In genomic region chr4:95541094-95541493, GRCh38 we compare ENCODE assay signal across 16 cellular contexts. TPM values are rescaled to one million over a fixed set of nuclear protein-coding genes. Genes with fewer than 3 reads are reported as not detected.
"Had no signal": no experiment of that assay in that cellular context is flagged by ENCODE, and none has a peak within 500 bp of the region (broad histone marks: within the 10 kb centered on the region; RNA-seq: fewer than 3 reads in every experiment).

No MANE protein-coding gene starts in this region.

- H3K27ac ChIP-seq: colonic mucosa, pancreas had no signal

- H3K4me3 Mint-ChIP-seq: activated CD4-positive, alpha-beta T cell treated with anti-CD3 and anti-CD28 coated beads, Interleukin-2, amount 10 ng/mL, durations not matched to agents 24 days and 14 days; activated T-helper 1 cell treated with anti-CD3 and anti-CD28 coated beads, Interleukin-12 subunit alpha, Interleukin-12 subunit beta, Interleukin-2, Interleukin-4 antibody, amounts not matched to agents 30 ng/mL and 10 ng/mL and 1 ng/mL, durations not matched to agents 14 hours and 24 hours and 36 hours; stimulated activated naive CD8-positive, alpha-beta T cell treated with anti-CD3 and anti-CD28 coated beads, Interleukin-15, amount 100 ng/mL, for 72 hours; T-helper 2 cell treated with Interferon-gamma antibody and Interleukin-4, amounts not matched to agents 5 μg/mL and 100 μg/mL, for 36 hours had no signal

- H3K27me3 ChIP-seq: colonic mucosa, pancreas, sigmoid colon, transverse colon had no signal

- H3K9me3 ChIP-seq: colonic mucosa, pancreas, sigmoid colon, transverse colon had no signal

- H3K27ac Mint-ChIP-seq: activated CD4-positive, alpha-beta T cell treated with anti-CD3 and anti-CD28 coated beads, Interleukin-2, amount 10 ng/mL, durations not matched to agents 24 days and 14 days; activated T-helper 1 cell treated with anti-CD3 and anti-CD28 coated beads, Interleukin-12 subunit alpha, Interleukin-12 subunit beta, Interleukin-2, Interleukin-4 antibody, amounts not matched to agents 30 ng/mL and 10 ng/mL and 1 ng/mL, durations not matched to agents 14 hours and 24 hours and 36 hours; stimulated activated naive CD8-positive, alpha-beta T cell treated with anti-CD3 and anti-CD28 coated beads, Interleukin-15, amount 100 ng/mL, for 72 hours; T-helper 2 cell treated with Interferon-gamma antibody and Interleukin-4, amounts not matched to agents 5 μg/mL and 100 μg/mL, for 36 hours had no signal

- H3K36me3 ChIP-seq: colonic mucosa, pancreas, sigmoid colon, transverse colon had no signal

- ATAC-seq: left colon; pancreas; stimulated activated naive CD8-positive, alpha-beta T cell treated with anti-CD3 and anti-CD28 coated beads, Interleukin-15, amount 100 ng/mL, for 72 hours had no signal

- H3K9me3 Mint-ChIP-seq: activated CD4-positive, alpha-beta T cell treated with anti-CD3 and anti-CD28 coated beads, Interleukin-2, amount 10 ng/mL, durations not matched to agents 24 days and 14 days; activated T-helper 1 cell treated with anti-CD3 and anti-CD28 coated beads, Interleukin-12 subunit alpha, Interleukin-12 subunit beta, Interleukin-2, Interleukin-4 antibody, amounts not matched to agents 30 ng/mL and 10 ng/mL and 1 ng/mL, durations not matched to agents 14 hours and 24 hours and 36 hours; stimulated activated naive CD8-positive, alpha-beta T cell treated with anti-CD3 and anti-CD28 coated beads, Interleukin-15, amount 100 ng/mL, for 72 hours; T-helper 2 cell treated with Interferon-gamma antibody and Interleukin-4, amounts not matched to agents 5 μg/mL and 100 μg/mL, for 36 hours had no signal

- DNase-seq: activated CD4-positive, alpha-beta T cell treated with anti-CD3 and anti-CD28 coated beads, Interleukin-2, amount 10 ng/mL, durations not matched to agents 24 days and 14 days; activated CD4-positive, CD25-positive, alpha-beta regulatory T cell; activated naive CD4-positive, alpha-beta T cell; colonic mucosa; effector CD8-positive, alpha-beta T cell; foreskin fibroblast; glutamatergic neuron; left colon; pancreas; sigmoid colon; stimulated activated CD4-positive, alpha-beta T cell treated with anti-CD3 and anti-CD28 coated beads, Interleukin-1b, Interleukin-23, amount 100 ng/mL, for 48 hours; stimulated activated naive CD8-positive, alpha-beta T cell treated with anti-CD3 and anti-CD28 coated beads, Interleukin-15, amount 100 ng/mL, for 72 hours; transverse colon had no signal

- H3K4me3 ChIP-seq: colonic mucosa, lung, pancreas, sigmoid colon, transverse colon had no signal

- H3K4me1 ChIP-seq: colonic mucosa, pancreas, sigmoid colon, transverse colon had no signal

- H3K4me1 Mint-ChIP-seq: activated CD4-positive, alpha-beta T cell treated with anti-CD3 and anti-CD28 coated beads, Interleukin-2, amount 10 ng/mL, durations not matched to agents 24 days and 14 days; stimulated activated naive CD8-positive, alpha-beta T cell treated with anti-CD3 and anti-CD28 coated beads, Interleukin-15, amount 100 ng/mL, for 72 hours had no signal

RNA-seq across cellular contexts. Expression of gene UNC5C, which starts 7.7 kb away (rescaled TPM):
- total RNA-seq: activated CD4-positive, alpha-beta T cell treated with anti-CD3 and anti-CD28 coated beads, Interleukin-2, amount 10 ng/mL, durations not matched to agents 24 days and 14 days; activated T-helper 1 cell treated with anti-CD3 and anti-CD28 coated beads, Interleukin-12 subunit alpha, Interleukin-12 subunit beta, Interleukin-2, Interleukin-4 antibody, amounts not matched to agents 30 ng/mL and 10 ng/mL and 1 ng/mL, durations not matched to agents 14 hours and 24 hours and 36 hours had no signal
